ENCODE assay signal across 19 cellular contexts in genomic region chr1:115176189-115176588, GRCh38.
A peak's percentile ranks its signal among the peaks of the same experiment; 100 is the strongest.
DNase-seq lines count a peak whose midpoint lies in the region; ATAC-seq, FAIRE-seq and TF ChIP-seq lines count a peak whose summit lies in the region.
"Had no signal": no experiment of that assay in that cellular context is flagged by ENCODE, and none has a peak within 500 bp of the region (broad histone marks: within the 10 kb centered on the region; RNA-seq: fewer than 3 reads in every experiment).

No MANE protein-coding gene starts in this region.

- TF ChIP-seq CTCF in WERI-Rb-1 (IDR thresholded peaks at IDR 0.05; ENCODE audit: low read depth, low read length) (no peak), pancreas (IDR thresholded peaks at IDR 0.05) (no peak)

- peaks cover 5% of the 10 kb centered on the region for H3K9me3 ChIP-seq in WERI-Rb-1 (ENCODE audit: severe bottlenecking)
- H3K9me3 ChIP-seq in pancreas, result no peaks in the 10 kb centered on the region

- no peaks in the 10 kb centered on the region for H3K4me1 ChIP-seq in pancreas

- DNase-seq in Right ventricle myocardium superior, result no peak
- DNase-seq in cardiac septum (ENCODE audit: low spot score), result no peak
- DNase-seq in WERI-Rb-1, result peak; percentile 52
- peak in 1 of 6 donors; percentile 23 for DNase-seq in pancreas
- DNase-seq in central memory CD4-positive, alpha-beta T cell, result no peak
- no peak for DNase-seq in amygdala (lab: John Stamatoyannopoulos, UW)
- DNase-seq: C1 segment of cervical spinal cord; Calu3; CD4-positive, alpha-beta memory T cell; COR-L47; DMS79; EL; GDM1; GM23248; H7; HCEC 1CT had no signal

- intact Hi-C loops in Right ventricle myocardium superior (cut with DNase I), result no loop called here
- intact Hi-C loops in cardiac septum (cut with DNase I), result no loop called here
- intact Hi-C loops in pancreas (cut with DNase I), result no loop called here

- ATAC-seq in Right ventricle myocardium superior (ENCODE audit: poor library complexity) (peak; percentile 18), pancreas (peak in 3 of 4 donors; percentile 46 to 83 (median 50))
- ATAC-seq: GM12878 had no signal

- 29 to 30% methylated on average over 1 of the region's 1 CpG for WGBS in pancreas, 2 donors

- no peak for FAIRE-seq in pancreas (lab: Jason Lieb, UNC)
- FAIRE-seq: GM12878, GM19239, H1 had no signal

- H3K4me3 ChIP-seq in WERI-Rb-1 (ENCODE audit: low read depth, low read length), result no peak overlapping the region
- H3K4me3 ChIP-seq in pancreas, result no peak overlapping the region
- H3K4me3 ChIP-seq: GM12878, GM23248 had no signal

- H3K36me3 ChIP-seq in WERI-Rb-1 (no peaks in the 10 kb centered on the region), pancreas (no peaks in the 10 kb centered on the region)

- H3K27ac ChIP-seq in WERI-Rb-1 (no peak overlapping the region), pancreas (no peak overlapping the region)
- H3K27ac ChIP-seq: GM23248 had no signal

- H3K27me3 ChIP-seq in WERI-Rb-1 (ENCODE audit: insufficient read depth, low read depth, severe bottlenecking), result no peaks in the 10 kb centered on the region
- no peaks in the 10 kb centered on the region for H3K27me3 ChIP-seq in pancreas
